In the genomic region with DNA sequence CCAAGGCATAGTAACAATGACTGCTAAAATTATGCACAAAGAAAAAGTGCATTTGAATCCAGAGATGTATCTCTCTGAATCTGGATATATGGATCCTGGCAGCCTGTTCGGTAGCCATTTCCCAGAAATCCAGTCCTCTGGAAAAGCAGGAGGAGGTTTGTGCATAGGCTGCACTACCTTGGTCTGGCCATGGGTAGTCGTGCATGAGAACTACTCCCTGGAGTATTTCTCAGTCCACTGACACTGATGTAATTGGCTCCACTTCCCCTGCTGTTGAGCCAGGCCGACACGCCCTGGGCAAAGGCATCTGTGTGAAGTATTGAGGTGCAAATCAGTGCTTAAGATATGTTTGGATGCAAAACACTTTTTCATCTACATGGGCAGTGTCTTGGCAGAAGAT, we compare ENCODE assay signal across 7 cellular contexts.
A peak's percentile ranks its signal among the peaks of the same experiment; 100 is the strongest.
DNase-seq lines count a peak whose midpoint lies in the region; ATAC-seq and TF ChIP-seq lines count a peak whose summit lies in the region.
"Not testable (repeated sequence)": the region's sequence is repeated elsewhere in the genome, so short reads cannot be mapped to it uniquely, and the experiment has no call there.

No MANE protein-coding gene starts in this region.

- H3K4me2 ChIP-seq in Karpas-422 (ENCODE audit: low read depth, low read length, poor library complexity, severe bottlenecking): peak overlapping the region; percentile 55

- not testable (repeated sequence) for H3K4me1 ChIP-seq in BE2C
- H3K4me1 ChIP-seq in Karpas-422 (ENCODE audit: low read length): peaks cover 21% of the 10 kb centered on the region

- intact Hi-C loops in posterior vena cava (cut with DNase I): not testable (repeated sequence)

- H3K9me3 ChIP-seq in BE2C; Karpas-422 (ENCODE audit: low read length): not testable (repeated sequence)

- 0 out of 2 replicates have a peak, but pooled peaks have one; percentile 4 for TF ChIP-seq CTCF in BE2C (IDR thresholded peaks at IDR 0.05; ENCODE audit: low read depth, low read length)
- TF ChIP-seq CTCF in brain microvascular endothelial cell (IDR thresholded peaks at IDR 0.05; ENCODE audit: low read depth, low read length, missing control alignments); chondrocyte (IDR thresholded peaks at IDR 0.05): not testable (repeated sequence)
- peak; percentile 15 for TF ChIP-seq CTCF in glutamatergic neuron (IDR thresholded peaks at IDR 0.05; ENCODE audit: partially characterized antibody, unreplicated experiment)

- H3K27ac Mint-ChIP-seq in chondrocyte (ENCODE audit: unreplicated experiment); glutamatergic neuron (ENCODE audit: unreplicated experiment): not testable (repeated sequence)

- H3K27ac ChIP-seq in Karpas-422 (ENCODE audit: low read length): peak overlapping the region; percentile 63
- H3K27ac ChIP-seq in brain microvascular endothelial cell: not testable (repeated sequence)

- not testable (repeated sequence) for H3K4me1 Mint-ChIP-seq in chondrocyte (ENCODE audit: low read depth); glutamatergic neuron (ENCODE audit: low read depth, unreplicated experiment)

- H2AFZ ChIP-seq in Karpas-422 (ENCODE audit: low read length): not testable (repeated sequence)

- in situ Hi-C loops in brain microvascular endothelial cell (cut with HindIII; ENCODE audit: low pct_ligation_motif_present, low sequenced_read_pairs): not testable (repeated sequence)

- not testable (repeated sequence) for H4K20me1 ChIP-seq in Karpas-422 (ENCODE audit: insufficient read depth, low read depth, low read length)

- H3K36me3 Mint-ChIP-seq in chondrocyte (ENCODE audit: low read depth); glutamatergic neuron (ENCODE audit: unreplicated experiment): not testable (repeated sequence)

- not testable (repeated sequence) for H3K27me3 Mint-ChIP-seq in chondrocyte (ENCODE audit: low read depth); glutamatergic neuron (ENCODE audit: unreplicated experiment)

- not testable (repeated sequence) for H3K79me2 ChIP-seq in Karpas-422 (ENCODE audit: low read length)

- H3K9me2 ChIP-seq in Karpas-422 (replicated peaks; ENCODE audit: insufficient read depth, low read length): not testable (repeated sequence)

- not testable (repeated sequence) for H3K9me3 Mint-ChIP-seq in chondrocyte (ENCODE audit: low read depth); glutamatergic neuron (ENCODE audit: unreplicated experiment)

- DNase-seq in BE2C (peak; percentile 65), brain microvascular endothelial cell (peak; percentile 22), chondrocyte (ENCODE audit: low spot score) (peak; percentile 33), glutamatergic neuron (peak; percentile 69), left lobe of liver (ENCODE audit: low spot score) (peak; percentile 37), posterior vena cava (ENCODE audit: low spot score) (peak; percentile 11)
- DNase-seq in Karpas-422: not testable (repeated sequence)

- not testable (repeated sequence) for ATAC-seq in left lobe of liver

- H3K4me3 ChIP-seq in BE2C (ENCODE audit: low read depth, low read length); brain microvascular endothelial cell (ENCODE audit: low read depth, low read length): not testable (repeated sequence)
- H3K4me3 ChIP-seq in Karpas-422 (ENCODE audit: low read length): peak overlapping the region; percentile 48; the same call in 1 of the 2 replicates

- not testable (repeated sequence) for H3K36me3 ChIP-seq in BE2C; Karpas-422 (ENCODE audit: insufficient read depth, low read length); brain microvascular endothelial cell (replicated peaks)

- not testable (repeated sequence) for H3K9ac ChIP-seq in Karpas-422 (ENCODE audit: low read length)

- H3K27me3 ChIP-seq in BE2C; Karpas-422 (ENCODE audit: low read length); brain microvascular endothelial cell (replicated peaks): not testable (repeated sequence)

- H3K4me3 Mint-ChIP-seq in chondrocyte (ENCODE audit: unreplicated experiment); glutamatergic neuron (ENCODE audit: unreplicated experiment): not testable (repeated sequence)
